ENCODE assay signal across 33 cellular contexts in genomic region chr2:172545408-172546075, GRCh38. TPM values are rescaled to one million over a fixed set of nuclear protein-coding genes. Genes with fewer than 3 reads are reported as not detected.
DNase-seq lines count a peak whose midpoint lies in the region; ATAC-seq, FAIRE-seq and TF ChIP-seq lines count a peak whose summit lies in the region.
"Had no signal": no experiment of that assay in that cellular context is flagged by ENCODE, and none has a peak within 500 bp of the region (broad histone marks: within the 10 kb centered on the region; RNA-seq: fewer than 3 reads in every experiment).

No MANE protein-coding gene starts in this region.

- no peak overlapping the region for H3K4me2 ChIP-seq in PC-3 (ENCODE audit: low read length)

- no peak for ATAC-seq in PC-3
- ATAC-seq: activated CD4-positive, alpha-beta T cell treated with anti-CD3 and anti-CD28 coated beads for 36 hours; activated CD8-positive, alpha-beta T cell treated with anti-CD3 and anti-CD28 coated beads for 36 hours; body of pancreas; heart right ventricle; stimulated activated naive CD8-positive, alpha-beta T cell treated with anti-CD3 and anti-CD28 coated beads, Interleukin-15, Interleukin-2, amounts not matched to agents 100 U/mL and 50 U/mL, for 24 hours had no signal

- intact Hi-C loops in PC-3 (cut with micrococcal nuclease): loop anchor here (5.0 kb wide), 1 partner anchor 33 kb away; no protein-coding TSS in a partner anchor
- intact Hi-C loops in prostate gland (cut with DNase I): no loop called here

- CTCF ChIA-PET in PC-3 (lab: Charles Lee): no interaction called here

- H3K36me3 ChIP-seq in PC-3 (ENCODE audit: low read depth, low read length) (peaks cover 11% of the 10 kb centered on the region), prostate gland (no peaks in the 10 kb centered on the region)
- H3K36me3 ChIP-seq: heart right ventricle, right atrium auricular region, SJCRH30, spleen had no signal

- H2AFZ ChIP-seq in PC-3 (ENCODE audit: low read length): no peak overlapping the region
- H2AFZ ChIP-seq: parathyroid adenoma had no signal

- WGBS in prostate gland: 91% methylated on average over 2 of the region's 2 CpGs

- FAIRE-seq in urothelium cell line (lab: Jason Lieb, UNC): no peak
- FAIRE-seq: frontal cortex, keratinocyte had no signal

- H3K9me2 ChIP-seq in PC-3 (replicated peaks; ENCODE audit: low read length): no peaks in the 10 kb centered on the region

- no peaks in the 10 kb centered on the region for H3K27me3 ChIP-seq in PC-3 (ENCODE audit: low read length)
- H3K27me3 ChIP-seq in prostate gland (replicated peaks; ENCODE audit: insufficient read depth): no peaks in the 10 kb centered on the region
- H3K27me3 ChIP-seq: body of pancreas, dorsolateral prefrontal cortex, heart right ventricle, right atrium auricular region, SJCRH30, spleen, testis had no signal

- no TSS peak for BruUV-seq in PC-3 (replicated peaks; lab: Mats Ljungman, UMichigan)

- TF ChIP-seq CTCF in PC-3 (conservative IDR thresholded peaks at IDR 0.05; ENCODE audit: low read depth, low read length) (no peak), prostate gland (IDR thresholded peaks at IDR 0.05) (peak in 1 of 4 experiments; percentile 14)

- DNase-seq in LoVo (ENCODE audit: low spot score) (peak; percentile 55), PC-3 (peak; percentile 30), epithelial cell of prostate (ENCODE audit: low read depth, low spot score) (peak; percentile 24), prostate gland (ENCODE audit: low spot score) (peak; percentile 15), A172 (ENCODE audit: low spot score) (no peak), erythroblast (lab: John Stamatoyannopoulos, UW) (no peak), urothelium cell line (ENCODE audit: low spot score) (no peak)
- DNase-seq: activated CD4-positive, alpha-beta T cell treated with anti-CD3 and anti-CD28 coated beads for 36 hours; activated CD8-positive, alpha-beta memory T cell treated with anti-CD3 and anti-CD28 coated beads, Interleukin-2, amount 50 U/mL, for 48 hours; activated CD8-positive, alpha-beta T cell treated with anti-CD3 and anti-CD28 coated beads for 36 hours; activated naive CD4-positive, alpha-beta T cell treated with anti-CD3 and anti-CD28 coated beads, Interleukin-2, amount 10 ng/mL, durations not matched to agents 7 days and 5 days; body of pancreas; COR-L47; DMS79 treated with DMSO at 0.1 percent for 48 hours; dorsolateral prefrontal cortex; GF-D8; heart right ventricle; KBM-7; NCI-H1417 treated with DMSO at 0.1 percent for 48 hours; NCI-H2081; NCI-H345; NCI-H748 treated with DMSO at 0.1 percent for 48 hours; SJCRH30; spleen; stimulated activated CD4-positive, alpha-beta T cell treated with anti-CD3 and anti-CD28 coated beads, Interleukin-2, amount 100 ng/mL, for 24 hours; stimulated activated naive CD8-positive, alpha-beta T cell treated with anti-CD3 and anti-CD28 coated beads, Interleukin-15, Interleukin-2, amounts not matched to agents 100 U/mL and 50 U/mL, for 24 hours; T-helper 9 cell; testis had no signal

- H3F3A ChIP-seq in PC-3 (ENCODE audit: low read length, unreplicated experiment): no peaks in the 10 kb centered on the region

- no peaks in the 10 kb centered on the region for H3K79me2 ChIP-seq in PC-3 (ENCODE audit: low read length)
- H3K79me2 ChIP-seq: parathyroid adenoma had no signal

- no peaks in the 10 kb centered on the region for H3K4me1 ChIP-seq in PC-3 (ENCODE audit: insufficient read depth, low read length)
- H3K4me1 ChIP-seq in prostate gland (replicated peaks): no peaks in the 10 kb centered on the region
- H3K4me1 ChIP-seq: body of pancreas, heart right ventricle, parathyroid adenoma, right atrium auricular region, SJCRH30, testis had no signal

- TF ChIP-seq POLR2A in prostate gland (IDR thresholded peaks at IDR 0.05) (no peak), erythroblast (IDR thresholded peaks at IDR 0.05; ENCODE audit: low read length) (no peak)

- peaks cover 1% of the 10 kb centered on the region; the same call in 1 of the 2 replicates for H3K9me3 ChIP-seq in PC-3 (ENCODE audit: low read length)
- no peaks in the 10 kb centered on the region for H3K9me3 ChIP-seq in prostate gland
- H3K9me3 ChIP-seq: body of pancreas, right atrium auricular region, SJCRH30, testis had no signal

- no peaks in the 10 kb centered on the region for H4K20me1 ChIP-seq in PC-3 (ENCODE audit: low read length)

- POLR2A ChIA-PET in PC-3 (lab: Charles Lee; ENCODE audit: unreplicated experiment): no interaction called here

- no peak overlapping the region for H3K9ac ChIP-seq in PC-3 (ENCODE audit: low read length)
- H3K9ac ChIP-seq: parathyroid adenoma had no signal

- H3K4me3 ChIP-seq in PC-3 (ENCODE audit: low read length) (no peak overlapping the region), prostate gland (no peak overlapping the region)
- H3K4me3 ChIP-seq: body of pancreas, dorsolateral prefrontal cortex, heart right ventricle, right atrium auricular region, SJCRH30, spleen, testis had no signal

- H3K27ac ChIP-seq in PC-3 (ENCODE audit: low read length) (no peak overlapping the region), epithelial cell of prostate (no peak overlapping the region), prostate gland (no peak overlapping the region)
- H3K27ac ChIP-seq: body of pancreas, C4-2B, dorsolateral prefrontal cortex, heart right ventricle, parathyroid adenoma, right atrium auricular region, SJCRH30, spleen, testis had no signal

RNA-seq across cellular contexts. Expression of gene PDK1, which starts 10.3 kb away (rescaled TPM):
- total RNA-seq in PC-3 (2014; rRNA removed): 45.8 and 66.3 TPM in 2 replicates
- 10 to 100 TPM in 1 of 2 donors, 1 to 10 TPM in 1; 6.2 to 14.4 TPM for total RNA-seq in prostate gland
- 6.0 and 9.4 TPM in 2 replicates for total RNA-seq in A172 (2014; rRNA removed; shearing (Covaris generic))

Comparison
In these comparisons a context has a peak if more than half of its experiments do, and no peak if none do; other contexts are left out.
1. DNase-seq: peak in LoVo (single experiment), PC-3 (single experiment), epithelial cell of prostate (single experiment) and prostate gland (single experiment); none in A172 (single experiment), erythroblast (0 of 2) and urothelium cell line (single experiment).